ENCODE assay signal across 8 cellular contexts in genomic region chr10:51960494-51960895, GRCh38.
DNase-seq lines count a peak whose midpoint lies in the region; ATAC-seq and TF ChIP-seq lines count a peak whose summit lies in the region.

No MANE protein-coding gene starts in this region.

- H3K36me3 Mint-ChIP-seq in activated CD4-positive, alpha-beta T cell treated with anti-CD3 and anti-CD28 coated beads, Interleukin-2, amount 10 ng/mL, durations not matched to agents 24 days and 14 days (ENCODE audit: low read depth) = no peaks in the 10 kb centered on the region
- no peaks in the 10 kb centered on the region for H3K36me3 Mint-ChIP-seq in naive B cell

- intact Hi-C loops in activated CD4-positive, alpha-beta T cell treated with anti-CD3 and anti-CD28 coated beads, Interleukin-2, amount 10 ng/mL, durations not matched to agents 24 days and 14 days (cut with micrococcal nuclease) = loop anchor here (1.0 to 10.0 kb wide), 2 partner anchors 571 to 956 kb away; no protein-coding TSS in a partner anchor
- intact Hi-C loops in esophagus muscularis mucosa (cut with DNase I) = loop anchor here (5.0 to 10.0 kb wide), 2 partner anchors 254 to 888 kb away; partner anchors contain the start of gene PRKG1

- ATAC-seq in HG03095 (IDR thresholded peaks at IDR 0.05; ENCODE audit: unreplicated experiment) (peak; percentile 66), naive B cell (ENCODE audit: low read depth in 2 of 2) (no peak), GM21723 (IDR thresholded peaks at IDR 0.05; ENCODE audit: unreplicated experiment) (no peak)

- H3K9me3 ChIP-seq in OCI-LY3 (ENCODE audit: insufficient read depth, low read length) (no peaks in the 10 kb centered on the region), esophagus muscularis mucosa (no peaks in the 10 kb centered on the region), suprapubic skin (no peaks in the 10 kb centered on the region)

- H3K27ac Mint-ChIP-seq in activated CD4-positive, alpha-beta T cell treated with anti-CD3 and anti-CD28 coated beads, Interleukin-2, amount 10 ng/mL, durations not matched to agents 24 days and 14 days = no peak overlapping the region
- no peak overlapping the region for H3K27ac Mint-ChIP-seq in naive B cell

- TF ChIP-seq CTCF in OCI-LY3 (IDR thresholded peaks at IDR 0.05; ENCODE audit: low read depth, low read length) = peak; percentile 59
- TF ChIP-seq CTCF in esophagus muscularis mucosa (IDR thresholded peaks at IDR 0.05) = peak; percentile 54 to 63 (median 62)
- TF ChIP-seq CTCF in suprapubic skin (IDR thresholded peaks at IDR 0.05) = no peak

- no peaks in the 10 kb centered on the region for H3K79me2 ChIP-seq in OCI-LY3 (ENCODE audit: low read length)

- H3K4me1 ChIP-seq in OCI-LY3 (ENCODE audit: low read length) (no peaks in the 10 kb centered on the region), esophagus muscularis mucosa (peaks cover 3 to 16% (median 10%) of the 10 kb centered on the region in 4 donors), suprapubic skin (no peaks in the 10 kb centered on the region)

- TF ChIP-seq POLR2A in esophagus muscularis mucosa (IDR thresholded peaks at IDR 0.05; ENCODE audit: low read depth) = no peak
- no peak for TF ChIP-seq POLR2A in suprapubic skin (IDR thresholded peaks at IDR 0.05)

- H3K4me2 ChIP-seq in OCI-LY3 (ENCODE audit: low read length) = peak overlapping the region; percentile 46

- H3K4me3 Mint-ChIP-seq in activated CD4-positive, alpha-beta T cell treated with anti-CD3 and anti-CD28 coated beads, Interleukin-2, amount 10 ng/mL, durations not matched to agents 24 days and 14 days = no peak overlapping the region
- H3K4me3 Mint-ChIP-seq in naive B cell = no peak overlapping the region

- no peaks in the 10 kb centered on the region for H3K36me3 ChIP-seq in OCI-LY3 (replicated peaks; ENCODE audit: low read depth, low read length)
- H3K36me3 ChIP-seq in esophagus muscularis mucosa = no peaks in the 10 kb centered on the region
- H3K36me3 ChIP-seq in suprapubic skin = no peaks in the 10 kb centered on the region

- no peak overlapping the region for H3K27ac ChIP-seq in OCI-LY3 (ENCODE audit: low read length)
- no peak overlapping the region for H3K27ac ChIP-seq in esophagus muscularis mucosa (replicated peaks in 1 of 4)
- no peak overlapping the region for H3K27ac ChIP-seq in suprapubic skin

- no peak for TF ChIP-seq EP300 in esophagus muscularis mucosa (IDR thresholded peaks at IDR 0.05)
- no peak for TF ChIP-seq EP300 in suprapubic skin (IDR thresholded peaks at IDR 0.05)

- 7% methylated on average over 8 of the region's 8 CpGs for WGBS in esophagus muscularis mucosa
- WGBS in suprapubic skin = 11% methylated on average over 8 of the region's 8 CpGs

- H3K27me3 ChIP-seq in OCI-LY3 (ENCODE audit: low read depth, low read length) (no peaks in the 10 kb centered on the region), esophagus muscularis mucosa (no peaks in the 10 kb centered on the region), suprapubic skin (no peaks in the 10 kb centered on the region)

- no peaks in the 10 kb centered on the region for H3K9me3 Mint-ChIP-seq in activated CD4-positive, alpha-beta T cell treated with anti-CD3 and anti-CD28 coated beads, Interleukin-2, amount 10 ng/mL, durations not matched to agents 24 days and 14 days
- H3K9me3 Mint-ChIP-seq in naive B cell = no peaks in the 10 kb centered on the region

- no peaks in the 10 kb centered on the region for H4K20me1 ChIP-seq in OCI-LY3 (ENCODE audit: insufficient read depth, low read length)

- DNase-seq in activated CD4-positive, alpha-beta T cell treated with anti-CD3 and anti-CD28 coated beads, Interleukin-2, amount 10 ng/mL, durations not matched to agents 24 days and 14 days = peak; percentile 67
- DNase-seq in activated CD4-positive, alpha-beta T cell treated with anti-CD3 and anti-CD28 coated beads, Interleukin-2, amount 50 U/mL, for 4 hours = no peak
- DNase-seq in esophagus muscularis mucosa (ENCODE audit: extremely low spot score) = no peak
- peak; percentile 2 for DNase-seq in naive B cell
- no peak for DNase-seq in suprapubic skin (ENCODE audit: low spot score in 2 of 2)

- 0 out of 2 replicates have a peak overlapping the region, but pooled peaks have one; percentile 46 for H2AFZ ChIP-seq in OCI-LY3 (ENCODE audit: low read depth, low read length)

- no peaks in the 10 kb centered on the region for H3K4me1 Mint-ChIP-seq in activated CD4-positive, alpha-beta T cell treated with anti-CD3 and anti-CD28 coated beads, Interleukin-2, amount 10 ng/mL, durations not matched to agents 24 days and 14 days
- H3K4me1 Mint-ChIP-seq in naive B cell = no peaks in the 10 kb centered on the region

- peaks cover 14% of the 10 kb centered on the region for H3K27me3 Mint-ChIP-seq in activated CD4-positive, alpha-beta T cell treated with anti-CD3 and anti-CD28 coated beads, Interleukin-2, amount 10 ng/mL, durations not matched to agents 24 days and 14 days
- H3K27me3 Mint-ChIP-seq in naive B cell = peaks cover 4 to 23% (median 22%) of the 10 kb centered on the region in 3 donors

- H3K4me3 ChIP-seq in OCI-LY3 (ENCODE audit: low read length) (peak overlapping the region; percentile 35; the same call in 1 of the 2 replicates), esophagus muscularis mucosa (no peak overlapping the region), suprapubic skin (no peak overlapping the region)

- no peak overlapping the region for H3K9ac ChIP-seq in OCI-LY3 (ENCODE audit: low read length)

Comparison
In these comparisons a context has a peak if more than half of its experiments do, and no peak if none do; other contexts are left out.
1. DNase-seq: peak in activated CD4-positive, alpha-beta T cell treated with anti-CD3 and anti-CD28 coated beads, Interleukin-2, amount 10 ng/mL, durations not matched to agents 24 days and 14 days (single experiment) and naive B cell (single experiment); none in activated CD4-positive, alpha-beta T cell treated with anti-CD3 and anti-CD28 coated beads, Interleukin-2, amount 50 U/mL, for 4 hours (0 of 2), esophagus muscularis mucosa (single experiment) and suprapubic skin (0 of 2).
2. CTCF ChIP-seq: peak in OCI-LY3 (single experiment) and esophagus muscularis mucosa (3 of 3); none in suprapubic skin (0 of 2).